Comparison of ENCODE assay signal across 29 cellular contexts in genomic region chr2:236483102-236483501, GRCh38.
A peak's percentile ranks its signal among the peaks of the same experiment; 100 is the strongest.
DNase-seq lines count a peak whose midpoint lies in the region; ATAC-seq, FAIRE-seq and TF ChIP-seq lines count a peak whose summit lies in the region.
"Had no signal": no experiment of that assay in that cellular context is flagged by ENCODE, and none has a peak within 500 bp of the region (broad histone marks: within the 10 kb centered on the region; RNA-seq: fewer than 3 reads in every experiment).

No MANE protein-coding gene starts in this region.

- H3K36me3 ChIP-seq in HepG2 (replicated peaks in 1 of 2; ENCODE audit: control insufficient read depth in 1 of 2, insufficient read depth in 2 of 2, low read length in 2 of 2) (no peaks in the 10 kb centered on the region), right lobe of liver (no peaks in the 10 kb centered on the region)
- H3K36me3 ChIP-seq: BE2C, BLaER1 had no signal

- H3K9ac ChIP-seq in HepG2 (ENCODE audit: insufficient read depth, low read depth, low read length), result no peak overlapping the region
- H3K9ac ChIP-seq: BLaER1; BLaER1 treated with 17β-estradiol and CSF1 and Interleukin-3, amounts not matched to agents 10 nM and 100 nM had no signal

- H3K4me2 ChIP-seq in HepG2 (ENCODE audit: low read depth, low read length) (no peak overlapping the region), A549 (no peak overlapping the region)
- H3K4me2 ChIP-seq: BLaER1; BLaER1 treated with 17β-estradiol and CSF1 and Interleukin-3, amounts not matched to agents 10 nM and 100 nM had no signal

- TF ChIP-seq POLR2A in HepG2 (IDR thresholded peaks at IDR 0.05; ENCODE audit: insufficient read depth in 1 of 2, low read depth in 2 of 2, low read length in 2 of 2), result no peak
- no peak for TF ChIP-seq POLR2A in right lobe of liver (IDR thresholded peaks at IDR 0.05)
- no peak for TF ChIP-seq POLR2A in A549 (IDR thresholded peaks at IDR 0.05; ENCODE audit: low read length)

- CTCF ChIA-PET in HepG2 (lab: Yijun Ruan, JAX; ENCODE audit: low intra/inter-chr PET ratio, low total read pairs) (no interaction called here), A549 (lab: Yijun Ruan, JAX) (no interaction called here)

- in situ Hi-C loops in HepG2 (cut with HindIII; ENCODE audit: extremely low pct_ligation_motif_present, low pct_unique_long_range_greater_than_20kb), result no loop called here

- no peak overlapping the region for H2AFZ ChIP-seq in HepG2 (ENCODE audit: low read length)

- 0% methylated on average over 1 of the region's 1 CpG for WGBS in HepG2 (ENCODE audit: low lambda C conversion rate)
- 74% methylated on average over 1 of the region's 1 CpG for WGBS in right lobe of liver (ENCODE audit: insufficient coverage, low coverage, low lambda C conversion rate, missing lambda C conversion rate)
- WGBS in A549 (ENCODE audit: missing lambda C conversion rate), result 0% methylated on average over 1 of the region's 1 CpG

- H3K27me3 ChIP-seq in HepG2 (ENCODE audit: control insufficient read depth in 1 of 2, insufficient read depth in 2 of 2, low read length in 2 of 2) (peaks cover 0 to 7% of the 10 kb centered on the region in 2 experiments; a peak in 1 of 5 replicates), right lobe of liver (no peaks in the 10 kb centered on the region)
- H3K27me3 ChIP-seq: BLaER1; BLaER1 treated with 17β-estradiol and CSF1 and Interleukin-3, amounts not matched to agents 10 nM and 100 nM had no signal

- ATAC-seq in HepG2 (no peak), right lobe of liver (no peak), A549 (no peak), HG03342 (IDR thresholded peaks at IDR 0.05; ENCODE audit: unreplicated experiment) (no peak)
- ATAC-seq: CD8-positive, alpha-beta T cell had no signal

- DNase-seq in HepG2 (ENCODE audit: low spot score) (no peak), right lobe of liver (no peak), A549 (ENCODE audit: low read depth in 1 of 2, low spot score in 1 of 2) (no peak)
- DNase-seq: 8988T; ACHN; AML-193; BE2C; C1 segment of cervical spinal cord; Caco-2; Calu3; CD4-positive, alpha-beta memory T cell; CD4-positive, alpha-beta T cell; CD4-positive, CD25-positive, alpha-beta regulatory T cell; CD8-positive, alpha-beta memory T cell; CD8-positive, alpha-beta T cell; COR-L47; DMS 273 treated with DMSO at 0.1 percent for 48 hours; DMS153; DMS53; DMS79; DMS79 treated with DMSO at 0.1 percent for 48 hours; DND-41; EL had no signal

- TF ChIP-seq RAD21 in HepG2 (CRISPR knock-in tag; IDR thresholded peaks at IDR 0.05) (no peak), A549 (conservative IDR thresholded peaks at IDR 0.05 in 1 of 2, IDR thresholded peaks at IDR 0.05 in 1 of 2) (no peak)

- H3K79me2 ChIP-seq in HepG2 (ENCODE audit: insufficient read depth, low read length), result no peaks in the 10 kb centered on the region

- POLR2A ChIA-PET in HepG2 (lab: Yijun Ruan, JAX) (no interaction called here), A549 (lab: Yijun Ruan, JAX) (no interaction called here)

- no peak overlapping the region for H3K27ac ChIP-seq in HepG2 (ENCODE audit: extremely low read length, insufficient read depth, low read length)
- H3K27ac ChIP-seq in right lobe of liver, result no peak overlapping the region
- no peak overlapping the region for H3K27ac ChIP-seq in A549
- H3K27ac ChIP-seq: 22Rv1; BLaER1; BLaER1 treated with 17β-estradiol and CSF1 and Interleukin-3, amounts not matched to agents 10 nM and 100 nM; C4-2B had no signal

- no peaks in the 10 kb centered on the region for H3K4me1 ChIP-seq in HepG2 (ENCODE audit: insufficient read depth, low read length)
- no peaks in the 10 kb centered on the region for H3K4me1 ChIP-seq in right lobe of liver
- H3K4me1 ChIP-seq in A549, result no peaks in the 10 kb centered on the region
- H3K4me1 ChIP-seq: BE2C, Caco-2 had no signal

- TF ChIP-seq CTCF in HepG2 (CRISPR knock-in tag; IDR thresholded peaks at IDR 0.05) (no peak), right lobe of liver (IDR thresholded peaks at IDR 0.05) (no peak), A549 (IDR thresholded peaks at IDR 0.05) (no peak)

- intact Hi-C loops in HepG2 (cut with micrococcal nuclease; ENCODE audit: unreplicated experiment) (no loop called here), right lobe of liver (cut with DNase I) (no loop called here)

- H3K4me3 ChIP-seq in HepG2 (replicated peaks in 1 of 3; ENCODE audit: insufficient read depth in 1 of 3, low read depth in 2 of 3, low read length in 3 of 3) (no peak overlapping the region), right lobe of liver (no peak overlapping the region), A549 (no peak overlapping the region)
- H3K4me3 ChIP-seq: BLaER1; BLaER1 treated with 17β-estradiol and CSF1 and Interleukin-3, amounts not matched to agents 10 nM and 100 nM had no signal

- no peak for TF ChIP-seq EP300 in HepG2 (IDR thresholded peaks at IDR 0.05; ENCODE audit: low read depth in 2 of 2, low read length in 2 of 2)
- no peak for TF ChIP-seq EP300 in HepG2 (CRISPR knock-in tag; IDR thresholded peaks at IDR 0.05; ENCODE audit: borderline replicate concordance)
- TF ChIP-seq EP300 in A549 (IDR thresholded peaks at IDR 0.05), result no peak

- H3K9me3 ChIP-seq in HepG2 (ENCODE audit: low read length), result peaks cover 20% of the 10 kb centered on the region
- peaks cover 0 to 6% (median 2%) of the 10 kb centered on the region in 4 donors for H3K9me3 ChIP-seq in right lobe of liver
- H3K9me3 ChIP-seq in A549, result peaks cover 18% of the 10 kb centered on the region
- H3K9me3 ChIP-seq: BE2C, Caco-2 had no signal

- no peaks in the 10 kb centered on the region for H4K20me1 ChIP-seq in HepG2 (ENCODE audit: insufficient read depth, low read length)
- H4K20me1 ChIP-seq: BLaER1; BLaER1 treated with 17β-estradiol and CSF1 and Interleukin-3, amounts not matched to agents 10 nM and 100 nM had no signal

- no peak for FAIRE-seq in HepG2 (lab: Jason Lieb, UNC)
- no peak for FAIRE-seq in A549 (lab: Jason Lieb, UNC)
- FAIRE-seq: D721Med had no signal

- BruUV-seq in HepG2 (replicated peaks; lab: Mats Ljungman, UMichigan), result no TSS peak

TF ChIP-seq in HepG2, 621 proteins besides CTCF, POLR2A, EP300 and RAD21:
- no peak for TF ChIP-seq ZFP37 (CRISPR knock-in tag; IDR thresholded peaks at IDR 0.05; ENCODE audit: borderline replicate concordance)
- TF ChIP-seq MAFK (conservative IDR thresholded peaks at IDR 0.05 in 1 of 2, IDR thresholded peaks at IDR 0.05 in 1 of 2; ENCODE audit: low read length in 2 of 2), result peak; percentile 60 to 74
- TF ChIP-seq HES4 (CRISPR knock-in tag; IDR thresholded peaks at IDR 0.05; ENCODE audit: borderline replicate concordance), result no peak
- TF ChIP-seq MAFF (IDR thresholded peaks at IDR 0.05; ENCODE audit: low read depth, low read length), result peak; percentile 50; the same call in 1 of the 2 replicates

TF ChIP-seq in A549, 52 proteins besides CTCF, POLR2A, EP300 and RAD21:
- TF ChIP-seq MAFK (IDR thresholded peaks at IDR 0.05; ENCODE audit: partially characterized antibody) (peak; percentile 43), FOXS1 (CRISPR knock-in tag; IDR thresholded peaks at IDR 0.05) (no peak)

Comparison
In these comparisons a context has a peak if more than half of its experiments do, and no peak if none do; other contexts are left out.
1. Of the 38 proteins assayed by ChIP-seq in both HepG2 and A549: peak only in HepG2: none; only in A549: none; in both: MAFK; in neither: 37.